Comparison of ENCODE assay signal across 8 cellular contexts in the genomic region with DNA sequence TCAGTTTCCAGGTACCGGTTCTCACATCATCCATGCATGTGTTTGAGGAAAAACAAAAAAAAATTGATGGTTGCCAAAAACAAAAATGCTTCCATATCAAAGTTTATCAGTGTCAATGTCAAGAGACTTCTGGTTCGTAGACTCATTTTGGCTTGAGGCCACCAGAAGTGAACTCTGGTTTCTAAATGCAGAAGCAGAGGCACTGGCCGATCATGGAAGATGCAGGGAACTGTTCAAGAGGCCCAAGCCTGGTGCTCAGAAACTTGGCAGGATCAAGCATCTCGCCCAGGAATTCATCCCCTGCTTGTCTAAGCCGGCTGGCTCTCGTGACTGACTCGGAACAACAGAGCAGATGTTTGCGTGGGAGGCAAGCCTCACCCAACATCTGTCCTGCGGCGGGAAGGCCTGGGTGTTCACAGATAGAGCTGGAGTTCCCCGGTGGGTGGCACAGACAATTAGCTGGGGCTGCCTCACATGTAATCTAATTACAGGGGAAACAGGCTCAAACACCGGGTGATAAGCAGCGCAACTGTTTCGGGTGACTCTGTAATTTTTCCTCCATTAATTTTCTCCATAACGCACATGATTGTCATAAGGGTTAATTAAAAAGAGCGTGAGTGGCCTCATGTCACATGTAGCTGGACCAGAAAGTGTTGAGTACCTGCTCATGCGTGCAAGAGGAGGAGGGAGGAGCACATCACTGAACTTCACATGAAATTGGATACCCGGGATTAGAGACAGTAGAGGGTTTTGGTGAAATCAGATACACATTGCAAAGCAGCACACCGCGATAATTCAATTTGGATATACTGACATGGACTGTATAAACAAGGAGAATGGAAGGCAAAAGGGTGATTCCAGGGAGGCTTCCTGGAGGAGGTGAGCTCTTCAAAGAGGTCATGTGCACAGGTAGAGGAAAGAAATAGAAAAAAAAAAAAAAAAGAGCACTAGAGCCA.
DNase-seq lines count a peak whose midpoint lies in the region; ATAC-seq, FAIRE-seq and TF ChIP-seq lines count a peak whose summit lies in the region.

No MANE protein-coding gene starts in this region.

- TF ChIP-seq CTCF in GM10248 (IDR thresholded peaks at IDR 0.05; ENCODE audit: control extremely low read depth, extremely low read depth, low read depth, missing control alignments), result no peak
- TF ChIP-seq CTCF in body of pancreas (IDR thresholded peaks at IDR 0.05), result no peak

- peak overlapping the region; percentile 36 for H3K9ac ChIP-seq in mesenchymal stem cell (ENCODE audit: low read length)

- no peak overlapping the region for H2BK15ac ChIP-seq in mesenchymal stem cell (ENCODE audit: low read depth, poor library complexity, severe bottlenecking)

- H3K9me3 ChIP-seq in body of pancreas, result no peaks in the 10 kb centered on the region
- H3K9me3 ChIP-seq in mesenchymal stem cell (ENCODE audit: control insufficient read depth, low read length), result no peaks in the 10 kb centered on the region
- no peaks in the 10 kb centered on the region for H3K9me3 ChIP-seq in small intestine (ENCODE audit: control insufficient read depth, low read depth)

- H3K27me3 Mint-ChIP-seq in stimulated activated naive CD8-positive, alpha-beta T cell treated with anti-CD3 and anti-CD28 coated beads, Interleukin-15, Interleukin-2, amounts not matched to agents 100 ng/mL and 50 ng/mL, for 24 hours, result peaks cover 67% of the 10 kb centered on the region

- H3K27ac ChIP-seq in body of pancreas (peak overlapping the region in 3 of 4 donors; percentile 11 to 50 (median 16)), mesenchymal stem cell (ENCODE audit: low read length, poor library complexity, severe bottlenecking) (peak overlapping the region; percentile 13), small intestine (ENCODE audit: low read depth in 1 of 2, low read length in 1 of 2) (peak overlapping the region in 1 of 2 donors; percentile 59)

- H2BK120ac ChIP-seq in mesenchymal stem cell (ENCODE audit: low read depth, low read length), result no peak overlapping the region

- H3K23ac ChIP-seq in mesenchymal stem cell (ENCODE audit: low read length in 2 of 2), result no peak overlapping the region

- POLR2A ChIA-PET in GM10248 (lab: Yijun Ruan, JAX), result no interaction called here

- H3K18ac ChIP-seq in mesenchymal stem cell (ENCODE audit: low read depth in 1 of 2, low read length in 2 of 2), result no peak overlapping the region

- no peaks in the 10 kb centered on the region for H3K79me1 ChIP-seq in mesenchymal stem cell (replicated peaks; ENCODE audit: low read length, poor library complexity, severe bottlenecking)

- peak overlapping the region; percentile 36 for H3K4me3 ChIP-seq in Jurkat, Clone E6-1 (ENCODE audit: low read length)
- no peak overlapping the region for H3K4me3 ChIP-seq in body of pancreas
- peak overlapping the region in 1 of 2 experiments; percentile 1 for H3K4me3 ChIP-seq in mesenchymal stem cell (ENCODE audit: insufficient read depth in 1 of 2, low read depth in 1 of 2, low read length in 2 of 2)
- no peak overlapping the region for H3K4me3 ChIP-seq in small intestine (ENCODE audit: low read depth in 1 of 2, low read length in 2 of 2)

- DNase-seq in GM10248 (ENCODE audit: extremely low spot score) (peak; percentile 45), RPMI8226 (peak; percentile 84), body of pancreas (peak in 3 of 4 donors; percentile 29 to 57 (median 37)), mesenchymal stem cell (peak; percentile 60), small intestine (no peak)
- DNase-seq in Jurkat, Clone E6-1 (ENCODE audit: low read depth, low spot score), result peak; percentile 87

- H3K9me3 Mint-ChIP-seq in stimulated activated naive CD8-positive, alpha-beta T cell treated with anti-CD3 and anti-CD28 coated beads, Interleukin-15, Interleukin-2, amounts not matched to agents 100 ng/mL and 50 ng/mL, for 24 hours, result no peaks in the 10 kb centered on the region

- peak overlapping the region in 1 of 2 experiments; percentile 25 for H2BK12ac ChIP-seq in mesenchymal stem cell (ENCODE audit: low read length in 2 of 2)

- 31 to 39% methylated on average over 19 to 20 of the region's 20 CpGs for WGBS in body of pancreas, 2 donors
- WGBS in mesenchymal stem cell, result 89% methylated on average over 20 of the region's 20 CpGs
- 39 to 72% (median 60%) methylated on average over 20 of the region's 20 CpGs for WGBS in small intestine, 3 donors

- no peak overlapping the region for H2BK5ac ChIP-seq in mesenchymal stem cell (ENCODE audit: low read depth, low read length, poor library complexity, severe bottlenecking)

- no peak for TF ChIP-seq POLR2A in body of pancreas (IDR thresholded peaks at IDR 0.05)

- no peak for FAIRE-seq in small intestine (lab: Jason Lieb, UNC)

- peak overlapping the region; percentile 71 for H3K4me3 Mint-ChIP-seq in stimulated activated naive CD8-positive, alpha-beta T cell treated with anti-CD3 and anti-CD28 coated beads, Interleukin-15, Interleukin-2, amounts not matched to agents 100 ng/mL and 50 ng/mL, for 24 hours

- peak overlapping the region; percentile 73 for H3K27ac Mint-ChIP-seq in stimulated activated naive CD8-positive, alpha-beta T cell treated with anti-CD3 and anti-CD28 coated beads, Interleukin-15, Interleukin-2, amounts not matched to agents 100 ng/mL and 50 ng/mL, for 24 hours

- H3K4me2 ChIP-seq in mesenchymal stem cell (ENCODE audit: low read length, poor library complexity, severe bottlenecking), result no peak overlapping the region

- H3K36me3 ChIP-seq in body of pancreas (replicated peaks in 1 of 2; ENCODE audit: insufficient read depth in 1 of 2, low read depth in 2 of 2), result no peaks in the 10 kb centered on the region
- no peaks in the 10 kb centered on the region for H3K36me3 ChIP-seq in mesenchymal stem cell (ENCODE audit: control insufficient read depth in 1 of 2, insufficient read depth in 2 of 2, low read depth in 1 of 2, low read length in 2 of 2)
- H3K36me3 ChIP-seq in small intestine (ENCODE audit: control insufficient read depth in 2 of 2, insufficient read depth in 2 of 2, low read length in 2 of 2), result no peaks in the 10 kb centered on the region

- ATAC-seq in body of pancreas, result peak; percentile 13
- no peak for ATAC-seq in GM18498 (IDR thresholded peaks at IDR 0.05; ENCODE audit: unreplicated experiment)

- no peaks in the 10 kb centered on the region for H3K27me3 ChIP-seq in body of pancreas
- H3K27me3 ChIP-seq in mesenchymal stem cell (ENCODE audit: control insufficient read depth in 1 of 2, insufficient read depth in 1 of 2, low read length in 2 of 2), result peaks cover 4 to 69% of the 10 kb centered on the region in 2 experiments
- H3K27me3 ChIP-seq in small intestine (ENCODE audit: control insufficient read depth in 2 of 2, insufficient read depth in 2 of 2, low read length in 2 of 2), result no peaks in the 10 kb centered on the region

- H3K4me1 Mint-ChIP-seq in stimulated activated naive CD8-positive, alpha-beta T cell treated with anti-CD3 and anti-CD28 coated beads, Interleukin-15, Interleukin-2, amounts not matched to agents 100 ng/mL and 50 ng/mL, for 24 hours (ENCODE audit: low read depth), result peaks cover 32% of the 10 kb centered on the region

- no peaks in the 10 kb centered on the region for H3K36me3 Mint-ChIP-seq in stimulated activated naive CD8-positive, alpha-beta T cell treated with anti-CD3 and anti-CD28 coated beads, Interleukin-15, Interleukin-2, amounts not matched to agents 100 ng/mL and 50 ng/mL, for 24 hours (ENCODE audit: low read depth)

- intact Hi-C loops in body of pancreas (cut with DNase I), result no loop called here

- H4K8ac ChIP-seq in mesenchymal stem cell (ENCODE audit: low read length), result no peak overlapping the region

- H3K14ac ChIP-seq in mesenchymal stem cell (ENCODE audit: low read length in 2 of 2), result peak overlapping the region; percentile 22 to 58

- no peak overlapping the region for H2AK5ac ChIP-seq in mesenchymal stem cell (ENCODE audit: low read length, severe bottlenecking)

- CTCF ChIA-PET in GM10248 (lab: Yijun Ruan, JAX), result no interaction called here

- H4K91ac ChIP-seq in mesenchymal stem cell (ENCODE audit: low read length), result no peak overlapping the region

- peak overlapping the region in 1 of 2 experiments; percentile 13 for H3K4ac ChIP-seq in mesenchymal stem cell (ENCODE audit: low read depth in 1 of 2, low read length in 2 of 2)

- peaks cover 13% of the 10 kb centered on the region for H3K4me1 ChIP-seq in body of pancreas
- peaks cover 38% of the 10 kb centered on the region for H3K4me1 ChIP-seq in mesenchymal stem cell (ENCODE audit: control insufficient read depth, insufficient read depth, low read depth, low read length)
- peaks cover 0 to 6% of the 10 kb centered on the region in 2 donors for H3K4me1 ChIP-seq in small intestine (ENCODE audit: control insufficient read depth in 2 of 2, insufficient read depth in 1 of 2, low read depth in 1 of 2, low read length in 1 of 2)

- H2AFZ ChIP-seq in mesenchymal stem cell (ENCODE audit: low read depth, low read length), result no peak overlapping the region
